8 cellular contexts compared by ENCODE assay signal in genomic region chr16:46390660-46391462, GRCh38.
A peak's percentile ranks its signal among the peaks of the same experiment; 100 is the strongest.
DNase-seq lines count a peak whose midpoint lies in the region; ATAC-seq and TF ChIP-seq lines count a peak whose summit lies in the region.
"Not testable (repeated sequence)": the region's sequence is repeated elsewhere in the genome, so short reads cannot be mapped to it uniquely, and the experiment has no call there.

No MANE protein-coding gene starts in this region.

- intact Hi-C loops in ovary (cut with DNase I); upper lobe of right lung (cut with DNase I): not testable (repeated sequence)

- H3K36me3 Mint-ChIP-seq in activated CD8-positive, alpha-beta T cell treated with anti-CD3 and anti-CD28 coated beads, Interleukin-2, amount 10 ng/mL, durations not matched to agents 7 days and 5 days (ENCODE audit: low read depth) = not testable (repeated sequence)

- not testable (repeated sequence) for H3K4me1 Mint-ChIP-seq in activated CD8-positive, alpha-beta T cell treated with anti-CD3 and anti-CD28 coated beads, Interleukin-2, amount 10 ng/mL, durations not matched to agents 7 days and 5 days (ENCODE audit: low read depth)

- not testable (repeated sequence) for TF ChIP-seq POLR2A in ovary (IDR thresholded peaks at IDR 0.05)

- not testable (repeated sequence) for H3K4me1 ChIP-seq in ovary (ENCODE audit: insufficient read depth); upper lobe of right lung

- not testable (repeated sequence) for H3K27me3 ChIP-seq in brain microvascular endothelial cell (replicated peaks); ovary; upper lobe of right lung

- not testable (repeated sequence) for TF ChIP-seq EP300 in ovary (IDR thresholded peaks at IDR 0.05)

- not testable (repeated sequence) for H3K27ac ChIP-seq in brain microvascular endothelial cell, ovary, upper lobe of right lung

- not testable (repeated sequence) for H3K36me3 ChIP-seq in brain microvascular endothelial cell (replicated peaks); ovary; upper lobe of right lung

- in situ Hi-C loops in G401 (cut with HindIII; ENCODE audit: low sequenced_read_pairs); brain microvascular endothelial cell (cut with HindIII; ENCODE audit: low pct_ligation_motif_present, low sequenced_read_pairs): not testable (repeated sequence)

- not testable (repeated sequence) for H3K4me3 Mint-ChIP-seq in activated CD8-positive, alpha-beta T cell treated with anti-CD3 and anti-CD28 coated beads, Interleukin-2, amount 10 ng/mL, durations not matched to agents 7 days and 5 days

- H3K27me3 Mint-ChIP-seq in activated CD8-positive, alpha-beta T cell treated with anti-CD3 and anti-CD28 coated beads, Interleukin-2, amount 10 ng/mL, durations not matched to agents 7 days and 5 days (ENCODE audit: low read depth) = not testable (repeated sequence)

- peaks cover 11% of the 10 kb centered on the region for H3K9me3 Mint-ChIP-seq in activated CD8-positive, alpha-beta T cell treated with anti-CD3 and anti-CD28 coated beads, Interleukin-2, amount 10 ng/mL, durations not matched to agents 7 days and 5 days (ENCODE audit: insufficient read depth)

- not testable (repeated sequence) for H3K9me3 ChIP-seq in ovary
- peaks cover 21% of the 10 kb centered on the region for H3K9me3 ChIP-seq in upper lobe of right lung

- not testable (repeated sequence) for H3K27ac Mint-ChIP-seq in activated CD8-positive, alpha-beta T cell treated with anti-CD3 and anti-CD28 coated beads, Interleukin-2, amount 10 ng/mL, durations not matched to agents 7 days and 5 days

- not testable (repeated sequence) for TF ChIP-seq CTCF in brain microvascular endothelial cell (IDR thresholded peaks at IDR 0.05; ENCODE audit: low read depth, low read length, missing control alignments); fibroblast of the aortic adventitia (IDR thresholded peaks at IDR 0.05; ENCODE audit: insufficient read depth, low read length); ovary (IDR thresholded peaks at IDR 0.05); upper lobe of right lung (IDR thresholded peaks at IDR 0.05)

- DNase-seq in G401 (ENCODE audit: low spot score) (peak; percentile 25), RPMI7951 (ENCODE audit: low read depth) (peak; percentile 44), brain microvascular endothelial cell (peak; percentile 83), fibroblast of the aortic adventitia (ENCODE audit: low read depth) (peak; percentile 25), medulla oblongata (ENCODE audit: extremely low spot score) (peak; percentile 67), ovary (peak in 3 of 5 donors; percentile 37 to 69 (median 57))
- DNase-seq in activated CD8-positive, alpha-beta T cell treated with anti-CD3 and anti-CD28 coated beads, Interleukin-2, amount 10 ng/mL, durations not matched to agents 7 days and 5 days = peak; percentile 71
- DNase-seq in upper lobe of right lung = not testable (repeated sequence)

- not testable (repeated sequence) for H3K4me3 ChIP-seq in brain microvascular endothelial cell (ENCODE audit: low read depth, low read length); fibroblast of the aortic adventitia (ENCODE audit: low read depth, low read length); ovary; upper lobe of right lung

- POLR2A ChIA-PET in activated CD8-positive, alpha-beta T cell treated with anti-CD3 and anti-CD28 coated beads, Interleukin-2, amount 10 ng/mL, durations not matched to agents 7 days and 5 days (lab: Charles Lee) = not testable (repeated sequence)

- CTCF ChIA-PET in activated CD8-positive, alpha-beta T cell treated with anti-CD3 and anti-CD28 coated beads, Interleukin-2, amount 10 ng/mL, durations not matched to agents 7 days and 5 days (lab: Charles Lee) = not testable (repeated sequence)

- 58 to 76% (median 76%) methylated on average over 29 of the region's 29 CpGs for WGBS in ovary, 3 donors

- not testable (repeated sequence) for ATAC-seq in activated CD8-positive, alpha-beta T cell treated with anti-CD3 and anti-CD28 coated beads, Interleukin-2, amount 10 ng/mL, durations not matched to agents 7 days and 5 days
- ATAC-seq in upper lobe of right lung = peak; percentile 1
